8 cellular contexts compared by ENCODE assay signal in genomic region chr10:72133517-72133916, GRCh38.
DNase-seq lines count a peak whose midpoint lies in the region; ATAC-seq and TF ChIP-seq lines count a peak whose summit lies in the region.

No MANE protein-coding gene starts in this region.

- no peak for TF ChIP-seq CTCF in fibroblast of mammary gland (conservative IDR thresholded peaks at IDR 0.05; ENCODE audit: control insufficient read depth, insufficient read depth, low read depth, low read length)

- DNase-seq in ELR (ENCODE audit: low read depth) (peak; percentile 80), fibroblast of mammary gland (ENCODE audit: low read depth) (peak; percentile 81), COLO668 (lab: John Stamatoyannopoulos, UW; ENCODE audit: unreplicated experiment) (no peak), anterior cingulate cortex (lab: John Stamatoyannopoulos, UW) (no peak), NAMALWA (ENCODE audit: low spot score) (no peak)
- DNase-seq in activated CD4-positive, alpha-beta T cell treated with anti-CD3 and anti-CD28 coated beads, Interleukin-2, amount 50 U/mL, for 1 hour = no peak

- H3K4me3 ChIP-seq in fibroblast of mammary gland (ENCODE audit: control insufficient read depth, low read depth, low read length) = no peak overlapping the region

- ATAC-seq in GM21367 (IDR thresholded peaks at IDR 0.05; ENCODE audit: unreplicated experiment) (peak; percentile 53), HG03571 (IDR thresholded peaks at IDR 0.05; ENCODE audit: unreplicated experiment) (peak; percentile 83)

Comparison
In these comparisons a context has a peak if more than half of its experiments do, and no peak if none do; other contexts are left out.
1. DNase-seq: peak in ELR (single experiment) and fibroblast of mammary gland (single experiment); none in COLO668 (single experiment), activated CD4-positive, alpha-beta T cell treated with anti-CD3 and anti-CD28 coated beads, Interleukin-2, amount 50 U/mL, for 1 hour (single experiment), anterior cingulate cortex (0 of 58) and NAMALWA (single experiment).